1 cellular context compared by ENCODE assay signal in the genomic region with DNA sequence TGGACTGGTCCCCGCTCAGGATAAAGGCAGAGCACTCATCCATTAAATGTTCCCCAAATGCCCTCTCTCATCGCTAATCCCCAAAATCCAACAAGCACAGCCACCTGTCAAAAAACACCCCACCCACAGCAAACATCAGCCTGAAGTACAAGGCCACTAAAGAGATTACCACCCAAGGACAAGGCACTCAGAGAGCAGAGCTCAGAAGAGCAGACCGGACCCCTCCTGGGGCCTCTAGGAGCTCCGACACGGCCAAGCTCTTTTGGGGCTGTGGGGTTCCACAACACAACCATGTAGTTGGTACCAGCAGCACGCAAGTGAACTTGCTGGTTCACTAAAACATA.
TF ChIP-seq lines count a peak whose summit lies in the region.

No MANE protein-coding gene starts in this region.

TF ChIP-seq in SK-N-SH, 30 proteins besides CTCF, POLR2A, EP300 and RAD21:
- TF ChIP-seq, protein P1, sequence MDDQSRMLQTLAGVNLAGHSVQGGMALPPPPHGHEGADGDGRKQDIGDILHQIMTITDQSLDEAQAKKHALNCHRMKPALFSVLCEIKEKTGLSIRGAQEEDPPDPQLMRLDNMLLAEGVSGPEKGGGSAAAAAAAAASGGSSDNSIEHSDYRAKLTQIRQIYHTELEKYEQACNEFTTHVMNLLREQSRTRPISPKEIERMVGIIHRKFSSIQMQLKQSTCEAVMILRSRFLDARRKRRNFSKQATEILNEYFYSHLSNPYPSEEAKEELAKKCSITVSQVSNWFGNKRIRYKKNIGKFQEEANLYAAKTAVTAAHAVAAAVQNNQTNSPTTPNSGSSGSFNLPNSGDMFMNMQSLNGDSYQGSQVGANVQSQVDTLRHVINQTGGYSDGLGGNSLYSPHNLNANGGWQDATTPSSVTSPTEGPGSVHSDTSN (IDR thresholded peaks at IDR 0.05): no peak
- TF ChIP-seq ELF1 (IDR thresholded peaks at IDR 0.05): no peak
- TF ChIP-seq TEAD4 (IDR thresholded peaks at IDR 0.05; ENCODE audit: borderline replicate concordance, insufficient read depth): no peak
- TF ChIP-seq, protein P2, sequence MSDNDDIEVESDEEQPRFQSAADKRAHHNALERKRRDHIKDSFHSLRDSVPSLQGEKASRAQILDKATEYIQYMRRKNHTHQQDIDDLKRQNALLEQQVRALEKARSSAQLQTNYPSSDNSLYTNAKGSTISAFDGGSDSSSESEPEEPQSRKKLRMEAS (IDR thresholded peaks at IDR 0.05; ENCODE audit: low read depth): no peak
- no peak for TF ChIP-seq SIN3A (IDR thresholded peaks at IDR 0.05; ENCODE audit: borderline replicate concordance, low read depth, low read length)
- no peak for TF ChIP-seq NRF1 (IDR thresholded peaks at IDR 0.05; ENCODE audit: low read depth, low read length)
- no peak for TF ChIP-seq RFX5 (IDR thresholded peaks at IDR 0.05; ENCODE audit: low read length)
- TF ChIP-seq RXRA (IDR thresholded peaks at IDR 0.05; ENCODE audit: borderline replicate concordance, low read depth): no peak
- TF ChIP-seq, protein P3, sequence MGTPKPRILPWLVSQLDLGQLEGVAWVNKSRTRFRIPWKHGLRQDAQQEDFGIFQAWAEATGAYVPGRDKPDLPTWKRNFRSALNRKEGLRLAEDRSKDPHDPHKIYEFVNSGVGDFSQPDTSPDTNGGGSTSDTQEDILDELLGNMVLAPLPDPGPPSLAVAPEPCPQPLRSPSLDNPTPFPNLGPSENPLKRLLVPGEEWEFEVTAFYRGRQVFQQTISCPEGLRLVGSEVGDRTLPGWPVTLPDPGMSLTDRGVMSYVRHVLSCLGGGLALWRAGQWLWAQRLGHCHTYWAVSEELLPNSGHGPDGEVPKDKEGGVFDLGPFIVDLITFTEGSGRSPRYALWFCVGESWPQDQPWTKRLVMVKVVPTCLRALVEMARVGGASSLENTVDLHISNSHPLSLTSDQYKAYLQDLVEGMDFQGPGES (IDR thresholded peaks at IDR 0.05; ENCODE audit: low read depth, low read length): no peak
